ENCODE assay signal across 30 cellular contexts in the genomic region with DNA sequence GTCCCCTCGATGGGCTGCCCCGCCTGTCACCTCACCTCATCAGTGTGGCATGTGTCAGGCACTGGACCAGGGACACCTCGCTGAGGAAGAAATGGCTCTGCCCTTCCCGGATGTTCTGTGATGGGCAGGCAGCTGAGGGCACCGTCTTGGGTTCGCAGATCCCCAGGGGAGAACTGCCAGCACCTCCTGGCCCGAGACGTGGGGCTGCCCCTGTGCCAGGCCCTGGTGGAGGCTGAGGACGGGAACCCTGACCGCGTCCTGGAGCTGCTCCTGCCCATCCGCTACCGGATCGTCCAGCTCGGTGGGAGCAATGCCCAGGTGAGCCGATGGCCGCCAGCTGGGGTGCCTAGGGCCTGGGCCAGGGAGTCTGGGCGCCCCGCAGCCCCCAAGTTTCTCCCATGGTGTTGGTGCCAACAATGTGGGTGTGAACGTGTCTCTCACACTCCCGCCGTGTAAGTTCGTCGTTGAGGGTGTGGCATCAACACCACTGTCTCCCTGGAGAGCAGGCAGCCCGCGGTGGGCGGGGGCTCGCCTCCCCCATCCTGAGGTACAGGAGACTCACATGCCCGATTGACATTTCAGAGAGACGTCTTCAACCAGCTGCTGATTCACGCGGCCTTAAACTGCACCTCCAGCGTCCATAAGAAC. TPM values are rescaled to one million over a fixed set of nuclear protein-coding genes. Genes with fewer than 3 reads are reported as not detected.
DNase-seq lines count a peak whose midpoint lies in the region; ATAC-seq and TF ChIP-seq lines count a peak whose summit lies in the region.
"Had no signal": no experiment of that assay in that cellular context is flagged by ENCODE, and none has a peak within 500 bp of the region (broad histone marks: within the 10 kb centered on the region; RNA-seq: fewer than 3 reads in every experiment).

No MANE protein-coding gene starts in this region.

- H3K27ac ChIP-seq in BLaER1 treated with 17β-estradiol and CSF1 and Interleukin-3, amounts not matched to agents 10 nM and 100 nM: peak overlapping the region in 9 of 11 experiments; percentile 34 to 88 (median 84); a peak in 15 of 22 replicates
- peak overlapping the region; percentile 78 for H3K27ac ChIP-seq in right cardiac atrium (ENCODE audit: low read length)
- no peak overlapping the region for H3K27ac ChIP-seq in osteoblast (ENCODE audit: low read depth, low read length)
- H3K27ac ChIP-seq: C4-2B, SK-N-MC, testis had no signal

- no peak overlapping the region for H3K4me3 Mint-ChIP-seq in T-cell
- H3K4me3 Mint-ChIP-seq: activated naive CD8-positive, alpha-beta T cell; neural crest cell; T-helper 17 cell had no signal

- peaks cover 74 to 87% (median 79%) of the 10 kb centered on the region in 10 experiments for H3K4me1 ChIP-seq in BLaER1 treated with 17β-estradiol and CSF1 and Interleukin-3, amounts not matched to agents 10 nM and 100 nM
- H3K4me1 ChIP-seq in right cardiac atrium (ENCODE audit: control insufficient read depth, insufficient read depth, low read length) (peaks cover 3% of the 10 kb centered on the region), osteoblast (ENCODE audit: insufficient read depth, low read length) (no peaks in the 10 kb centered on the region)
- H3K4me1 ChIP-seq: testis had no signal

- intact Hi-C loops in right cardiac atrium (cut with DNase I): no loop called here

- peaks cover 0 to 8% (median 6%) of the 10 kb centered on the region in 11 experiments; a peak in 9 of 22 replicates for H3K9me3 ChIP-seq in BLaER1 treated with 17β-estradiol and CSF1 and Interleukin-3, amounts not matched to agents 10 nM and 100 nM (replicated peaks in 1 of 11)
- no peaks in the 10 kb centered on the region for H3K9me3 ChIP-seq in right cardiac atrium (ENCODE audit: control insufficient read depth, low read length)
- H3K9me3 ChIP-seq in osteoblast (ENCODE audit: low read depth, low read length): no peaks in the 10 kb centered on the region
- no peaks in the 10 kb centered on the region for H3K9me3 ChIP-seq in MG63
- H3K9me3 ChIP-seq: HAP-1, testis had no signal

- H4K20me1 ChIP-seq in BLaER1 treated with 17β-estradiol and CSF1 and Interleukin-3, amounts not matched to agents 10 nM and 100 nM: no peaks in the 10 kb centered on the region
- H4K20me1 ChIP-seq in osteoblast (ENCODE audit: insufficient read depth, low read length): no peaks in the 10 kb centered on the region

- POLR2A ChIA-PET in T-cell (lab: Charles Lee): no interaction called here

- H3K27ac Mint-ChIP-seq in T-cell: peak overlapping the region in 1 of 2 donors; percentile 52
- H3K27ac Mint-ChIP-seq: activated naive CD8-positive, alpha-beta T cell had no signal

- no peaks in the 10 kb centered on the region for H3K9me3 Mint-ChIP-seq in T-cell
- H3K9me3 Mint-ChIP-seq: neural crest cell had no signal

- no peaks in the 10 kb centered on the region for H3K27me3 ChIP-seq in BLaER1 treated with 17β-estradiol and CSF1 and Interleukin-3, amounts not matched to agents 10 nM and 100 nM
- H3K27me3 ChIP-seq in right cardiac atrium (ENCODE audit: control insufficient read depth, insufficient read depth): no peaks in the 10 kb centered on the region
- no peaks in the 10 kb centered on the region for H3K27me3 ChIP-seq in osteoblast (ENCODE audit: insufficient read depth, low read length)
- H3K27me3 ChIP-seq in MG63: no peaks in the 10 kb centered on the region
- H3K27me3 ChIP-seq: testis had no signal

- H3K36me3 Mint-ChIP-seq in T-cell: peaks cover 8% of the 10 kb centered on the region
- H3K36me3 Mint-ChIP-seq: activated naive CD8-positive, alpha-beta T cell had no signal

- DNase-seq in T-cell: peak in 25 of 34 experiments; percentile 21 to 78 (median 51)
- peak in 2 of 3 donors; percentile 67 to 73 for DNase-seq in right cardiac atrium
- peak; percentile 52 for DNase-seq in osteoblast (ENCODE audit: insufficient read length, low spot score, missing footprints)
- DNase-seq in stimulated activated CD4-positive, alpha-beta T cell treated with anti-CD3 and anti-CD28 coated beads, Interleukin-4, amount 100 ng/mL, for 1 hour: no peak
- no peak for DNase-seq in MG63
- DNase-seq: ACHN; activated CD4-positive, alpha-beta T cell treated with anti-CD3 and anti-CD28 coated beads for 4 hours; central memory CD4-positive, alpha-beta T cell; dermis blood vessel endothelial cell; head of caudate nucleus; Kasumi-1; NCI-H1048; NCI-H187 treated with DMSO at 0.1 percent for 48 hours; NCI-H226; NCI-H748 treated with DMSO at 0.1 percent for 48 hours; RPMI8226; stimulated activated CD4-positive, alpha-beta T cell treated with anti-CD3 and anti-CD28 coated beads, Interleukin-2, amount 100 ng/mL, for 24 hours; T-helper 17 cell; testis had no signal

- TF ChIP-seq CTCF in osteoblast (IDR thresholded peaks at IDR 0.05; ENCODE audit: extremely low read depth, low read depth, low read length): no peak

- no peaks in the 10 kb centered on the region for H3K27me3 Mint-ChIP-seq in T-cell
- H3K27me3 Mint-ChIP-seq: activated naive CD8-positive, alpha-beta T cell; activated T-helper 17 cell treated with anti-CD3 and anti-CD28 coated beads, Interleukin-2, amount 50 U/mL, for 72 hours; T-helper 17 cell had no signal

- H3K36me3 ChIP-seq in BLaER1 treated with 17β-estradiol and CSF1 and Interleukin-3, amounts not matched to agents 10 nM and 100 nM: peaks cover 0 to 46% (median 13%) of the 10 kb centered on the region in 11 experiments; a peak in 13 of 22 replicates
- H3K36me3 ChIP-seq in osteoblast (ENCODE audit: insufficient read depth, low read length) (peaks cover 38% of the 10 kb centered on the region), MG63 (peaks cover 10% of the 10 kb centered on the region)

- CTCF ChIA-PET in T-cell (lab: Charles Lee): no interaction called here

- H3K4me1 Mint-ChIP-seq in T-cell: peaks cover 7 to 36% (median 18%) of the 10 kb centered on the region in 3 donors
- H3K4me1 Mint-ChIP-seq: neural crest cell had no signal

- H3K4me2 ChIP-seq in BLaER1 treated with 17β-estradiol and CSF1 and Interleukin-3, amounts not matched to agents 10 nM and 100 nM: peak overlapping the region; percentile 85 to 99 (median 96)
- no peak overlapping the region for H3K4me2 ChIP-seq in osteoblast (ENCODE audit: insufficient read depth, low read length)

- peak overlapping the region in 1 of 10 experiments; percentile 18; a peak in 1 of 20 replicates for H3K4me3 ChIP-seq in BLaER1 treated with 17β-estradiol and CSF1 and Interleukin-3, amounts not matched to agents 10 nM and 100 nM
- H3K4me3 ChIP-seq in right cardiac atrium (ENCODE audit: low read length) (no peak overlapping the region), osteoblast (ENCODE audit: insufficient read depth, low read length) (no peak overlapping the region), MG63 (no peak overlapping the region)
- H3K4me3 ChIP-seq: HAP-1, SK-N-MC, skin epidermis, testis had no signal

- H2AFZ ChIP-seq in osteoblast (ENCODE audit: low read length): no peak overlapping the region

- H3K9ac ChIP-seq in BLaER1 treated with 17β-estradiol and CSF1 and Interleukin-3, amounts not matched to agents 10 nM and 100 nM: peak overlapping the region in 9 of 11 experiments; percentile 2 to 72 (median 58); a peak in 14 of 22 replicates

- ATAC-seq in T-cell (replicated peaks in 1 of 4): peak in 1 of 4 experiments; percentile 55
- ATAC-seq in right cardiac atrium: peak; percentile 22 to 44
- no peak for ATAC-seq in GM21717 (IDR thresholded peaks at IDR 0.05; ENCODE audit: unreplicated experiment)
- no peak for ATAC-seq in GM19452 (IDR thresholded peaks at IDR 0.05; ENCODE audit: unreplicated experiment)
- ATAC-seq: T-helper 17 cell had no signal

- 71% methylated on average over 33 of the region's 33 CpGs for WGBS in right cardiac atrium

- H3K79me2 ChIP-seq in osteoblast (ENCODE audit: insufficient read depth, low read length): no peaks in the 10 kb centered on the region

RNA-seq across cellular contexts. Expression of a gene that starts 7.3 kb away (rescaled TPM):
- total RNA-seq in T-cell (1 to 10 TPM in 1 of 5 donors, under 1 TPM in 4; 0.44 to 1.3 (median 0.61) TPM), right cardiac atrium (1 to 10 TPM in 3 of 4 donors, under 1 TPM in 1; 0.42 to 1.8 (median 1.2) TPM), osteoblast (1.8 and 2.1 TPM in 2 replicates)
- polyA plus RNA-seq in right cardiac atrium: 0.50 TPM
- 25.3 and 25.4 TPM in 2 replicates for total RNA-seq in MG63 (2014; rRNA removed; shearing (Covaris generic); ENCODE audit: low replicate concordance)

RNA-seq across cellular contexts. Expression of a gene that starts 21.6 kb away (rescaled TPM):
- total RNA-seq in T-cell (10 to 100 TPM in 2 of 5 donors, 1 to 10 TPM in 3; 6.8 to 21.6 (median 9.5) TPM), right cardiac atrium (10 to 100 TPM; 22.4 to 30.7 (median 27.8) TPM), osteoblast (25.6 and 29.3 TPM in 2 replicates)
- 16.6 TPM for polyA plus RNA-seq in right cardiac atrium
- total RNA-seq in MG63 (2014; rRNA removed; shearing (Covaris generic); ENCODE audit: low replicate concordance): 21.3 and 36.3 TPM in 2 replicates

RNA-seq across cellular contexts. Expression of a gene that starts 26.2 kb away (rescaled TPM):
- total RNA-seq in T-cell (not detected), right cardiac atrium (under 1 TPM; 0.06 to 0.25 (median 0.10) TPM), osteoblast (not detected in 2 replicates)
- 0.07 TPM for polyA plus RNA-seq in right cardiac atrium
- not detected in 2 replicates for total RNA-seq in MG63 (2014; rRNA removed; shearing (Covaris generic); ENCODE audit: low replicate concordance)
- total RNA-seq: activated T-helper 17 cell treated with anti-CD3 and anti-CD28 coated beads, Interleukin-2, amount 50 U/mL, for 72 hours; astrocyte; dermis blood vessel endothelial cell; T-helper 17 cell had no signal

RNA-seq across cellular contexts. Expression of a gene that starts 39.3 kb away (rescaled TPM):
- total RNA-seq in T-cell (10 to 100 TPM in 3 of 5 donors, 1 to 10 TPM in 2; 5.8 to 15.3 (median 11.5) TPM), right cardiac atrium (10 to 100 TPM in 1 of 4 donors, 1 to 10 TPM in 3; 8.9 to 10.4 (median 9.2) TPM), osteoblast (12.7 and 15.0 TPM in 2 replicates)
- polyA plus RNA-seq in right cardiac atrium: 10.5 TPM
- total RNA-seq in MG63 (2014; rRNA removed; shearing (Covaris generic); ENCODE audit: low replicate concordance): 21.5 and 26.2 TPM in 2 replicates

RNA-seq across cellular contexts. Expression of a gene that starts 46.1 kb away (rescaled TPM):
- 10 to 100 TPM; 62.8 to 92.1 (median 77.5) TPM for total RNA-seq in T-cell
- 10 to 100 TPM; 31.5 to 48.7 (median 38.9) TPM for total RNA-seq in right cardiac atrium
- polyA plus RNA-seq in right cardiac atrium: 40.2 TPM
- 18.9 and 22.1 TPM in 2 replicates for total RNA-seq in osteoblast
- total RNA-seq in MG63 (2014; rRNA removed; shearing (Covaris generic); ENCODE audit: low replicate concordance): 53.9 and 62.1 TPM in 2 replicates

Comparison
In these comparisons a context has a peak if more than half of its experiments do, and no peak if none do; other contexts are left out.
1. ATAC-seq: peak in right cardiac atrium (2 of 2); none in GM21717 (single experiment) and GM19452 (single experiment).
2. DNase-seq: peak in T-cell (25 of 34), right cardiac atrium (2 of 3) and osteoblast (single experiment); none in stimulated activated CD4-positive, alpha-beta T cell treated with anti-CD3 and anti-CD28 coated beads, Interleukin-4, amount 100 ng/mL, for 1 hour (single experiment) and MG63 (single experiment).